ENCODE assay signal across 9 cellular contexts in genomic region chr5:11037941-11038340, GRCh38.
"Had no signal": no experiment of that assay in that cellular context is flagged by ENCODE, and none has a peak within 500 bp of the region (broad histone marks: within the 10 kb centered on the region; RNA-seq: fewer than 3 reads in every experiment).

No MANE protein-coding gene starts in this region.

- ATAC-seq: HCT116, K562 had no signal

- H3K27ac ChIP-seq: GM23248 had no signal

- H3K9me3 ChIP-seq: HAP-1 had no signal

- DNase-seq: GM23248, GOT3, H7, HFFc6, IMR-90, KG1 had no signal

- H3K4me3 ChIP-seq: GM23248, HAP-1, K562 had no signal

- H3K36me3 ChIP-seq: HAP-1 had no signal
